In genomic region chr18:58360324-58360723, GRCh38 we compare ENCODE assay signal across 19 cellular contexts.
"Had no signal": no experiment of that assay in that cellular context is flagged by ENCODE, and none has a peak within 500 bp of the region (broad histone marks: within the 10 kb centered on the region; RNA-seq: fewer than 3 reads in every experiment).

No MANE protein-coding gene starts in this region.

- ATAC-seq: foreskin keratinocyte, left cardiac atrium, lower lobe of right lung had no signal

- H3K4me1 ChIP-seq: colonic mucosa, suprapubic skin, uterus had no signal

- DNase-seq: colonic mucosa; dermis blood vessel endothelial cell; erythroblast; foreskin keratinocyte; kidney; left cardiac atrium; left ventricle myocardium inferior; lower lobe of right lung; midbrain; occipital lobe; sigmoid colon; stimulated activated CD4-positive, alpha-beta T cell treated with anti-CD3 and anti-CD28 coated beads, Interleukin-12 subunit alpha, Interleukin-12 subunit beta, amount 100 ng/mL, for 4 hours; stimulated activated naive CD4-positive, alpha-beta T cell treated with Interleukin-2 at 50 U/mL for 16 hours; tibial artery; upper lobe of left lung; uterus had no signal

- H3K4me3 ChIP-seq: colonic mucosa, left ventricle myocardium inferior, lower lobe of right lung, right atrium auricular region, sigmoid colon, skin epidermis, suprapubic skin, tibial artery, upper lobe of left lung, uterus had no signal

- H3K27ac ChIP-seq: colonic mucosa, foreskin keratinocyte, lower lobe of right lung, suprapubic skin, tibial artery had no signal

- H3K9me3 ChIP-seq: colonic mucosa, left ventricle myocardium inferior, lower lobe of right lung, right atrium auricular region, sigmoid colon, suprapubic skin, tibial artery, upper lobe of left lung, uterus had no signal

- H3K36me3 ChIP-seq: colonic mucosa, uterus had no signal

- H3K27me3 ChIP-seq: colonic mucosa, foreskin keratinocyte, right atrium auricular region, sigmoid colon, suprapubic skin, tibial artery, upper lobe of left lung, uterus had no signal
